In the genomic region with DNA sequence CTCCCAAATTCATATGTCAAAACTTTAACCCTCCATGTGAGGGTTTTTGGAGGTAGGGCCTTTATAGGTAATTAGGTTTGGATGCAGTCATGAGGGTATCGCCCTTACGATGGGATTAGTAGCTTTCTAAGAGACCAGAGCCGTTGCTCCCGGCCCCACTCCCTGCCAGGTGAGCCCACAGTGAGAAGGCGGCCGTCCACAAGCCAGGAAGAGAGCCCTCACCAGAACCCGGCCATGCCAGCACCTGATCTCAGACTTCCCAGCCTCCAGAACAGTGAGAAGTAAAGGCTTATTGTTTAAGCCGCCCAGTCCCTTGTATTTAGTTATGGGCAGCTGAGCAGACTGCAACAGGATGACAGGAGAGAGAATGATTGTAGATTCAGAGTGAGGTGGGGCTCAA, we compare ENCODE assay signal across 24 cellular contexts.
"Had no signal": no experiment of that assay in that cellular context is flagged by ENCODE, and none has a peak within 500 bp of the region (broad histone marks: within the 10 kb centered on the region; RNA-seq: fewer than 3 reads in every experiment).

No MANE protein-coding gene starts in this region.

- H3K4me2 ChIP-seq: hepatocyte had no signal

- H3K4me1 ChIP-seq: colonic mucosa, foreskin keratinocyte, parathyroid adenoma, psoas muscle, tibial artery, upper lobe of left lung, uterus had no signal

- H2AFZ ChIP-seq: hepatocyte, parathyroid adenoma had no signal

- H3K36me3 ChIP-seq: colonic mucosa, uterus had no signal

- H3K27ac Mint-ChIP-seq: endodermal cell; stimulated activated memory B cell treated with anti-CD40 and anti-IgM and Interleukin-4, amounts not matched to agents 10 μg/mL and 1 μg/mL and 100 μg/mL, for 72 hours; stimulated activated naive CD8-positive, alpha-beta T cell treated with anti-CD3 and anti-CD28 coated beads, Interleukin-15, Interleukin-2, amounts not matched to agents 100 ng/mL and 50 ng/mL, for 24 hours had no signal

- H3K9me3 Mint-ChIP-seq: naive thymus-derived CD4-positive, alpha-beta T cell; stimulated activated naive CD8-positive, alpha-beta T cell treated with anti-CD3 and anti-CD28 coated beads, Interleukin-15, Interleukin-2, amounts not matched to agents 100 ng/mL and 50 ng/mL, for 24 hours had no signal

- H3K27me3 ChIP-seq: colonic mucosa, foreskin keratinocyte, hepatocyte, tibial artery, upper lobe of left lung, uterus had no signal

- DNase-seq: colonic mucosa; effector CD4-positive, alpha-beta T cell; endodermal cell; erythroblast; foreskin keratinocyte; left colon; left ventricle myocardium superior; mesendoderm; naive thymus-derived CD4-positive, alpha-beta T cell; occipital lobe; psoas muscle; retina; small intestine; stimulated activated CD4-positive, alpha-beta T cell treated with anti-CD3 and anti-CD28 coated beads, Interleukin-4, amount 100 ng/mL, for 1 hour; stimulated activated CD8-positive, alpha-beta memory T cell treated with anti-CD3 and anti-CD28 coated beads, Interleukin-4, amount 100 ng/mL, for 48 hours; uterus had no signal

- H3K9me3 ChIP-seq: colonic mucosa, psoas muscle, tibial artery, upper lobe of left lung, uterus had no signal

- H3K9ac ChIP-seq: parathyroid adenoma had no signal

- ATAC-seq: foreskin keratinocyte; left colon; left ventricle myocardium superior; naive thymus-derived CD4-positive, alpha-beta T cell; psoas muscle; stimulated activated memory B cell treated with anti-CD40 and anti-IgM and Interleukin-4, amounts not matched to agents 10 μg/mL and 1 μg/mL and 100 μg/mL, for 72 hours had no signal

- FAIRE-seq: endothelial cell of umbilical vein, small intestine had no signal

- H3K27ac ChIP-seq: colonic mucosa, foreskin keratinocyte, hepatocyte, parathyroid adenoma, psoas muscle, tibial artery, upper lobe of left lung, uterus had no signal

- H3K4me3 ChIP-seq: colonic mucosa, hepatocyte, lung, psoas muscle, tibial artery, upper lobe of left lung, uterus had no signal
